In the genomic region with DNA sequence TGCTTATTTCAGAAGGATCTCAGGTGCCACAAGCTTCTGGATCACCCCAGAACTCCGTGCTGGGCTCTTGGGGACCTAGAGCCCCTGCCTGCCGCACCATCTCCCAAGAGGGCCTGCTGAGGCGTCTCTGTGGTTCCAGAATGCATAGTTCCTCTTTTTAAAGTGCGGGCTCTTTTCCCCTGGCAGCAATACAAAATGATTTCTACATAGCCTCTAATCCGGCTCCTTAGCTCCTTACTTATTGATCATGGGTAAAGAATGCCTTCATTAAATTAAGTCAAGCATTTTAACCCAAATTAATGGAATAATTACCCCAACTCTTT, we compare ENCODE assay signal across 21 cellular contexts.
DNase-seq lines count a peak whose midpoint lies in the region; ATAC-seq and TF ChIP-seq lines count a peak whose summit lies in the region.
"Had no signal": no experiment of that assay in that cellular context is flagged by ENCODE, and none has a peak within 500 bp of the region (broad histone marks: within the 10 kb centered on the region; RNA-seq: fewer than 3 reads in every experiment).

No MANE protein-coding gene starts in this region.

- H3K36me3 ChIP-seq in upper lobe of right lung = no peaks in the 10 kb centered on the region
- H3K36me3 ChIP-seq: brain microvascular endothelial cell had no signal

- no peak for DNase-seq in T-helper 2 cell treated with Interferon-gamma antibody and Interleukin-4, amounts not matched to agents 5 μg/mL and 100 μg/mL, for 36 hours (ENCODE audit: low spot score)
- DNase-seq in T-helper 2 cell (no peak), NAMALWA (ENCODE audit: low spot score) (peak; percentile 11), activated B cell treated with CpG ODN at 0.5 μM for 24 hours (no peak), upper lobe of right lung (no peak), pons (ENCODE audit: low spot score) (no peak)
- DNase-seq: 8988T; activated naive CD8-positive, alpha-beta T cell treated with anti-CD3 and anti-CD28 coated beads for 36 hours; activated T-cell treated with anti-CD3 and anti-CD28 coated beads, Interleukin-2, amount 50 U/mL, for 48 hours; brain microvascular endothelial cell; C1 segment of cervical spinal cord; GOT3; NCI-H69; testis had no signal

- peaks cover 6% of the 10 kb centered on the region for H3K4me1 ChIP-seq in upper lobe of right lung

- peaks cover 19% of the 10 kb centered on the region for H3K4me1 Mint-ChIP-seq in T-helper 2 cell treated with Interferon-gamma antibody and Interleukin-4, amounts not matched to agents 5 μg/mL and 100 μg/mL, for 36 hours (ENCODE audit: low read depth)
- peaks cover 20% of the 10 kb centered on the region for H3K4me1 Mint-ChIP-seq in activated B cell treated with CpG ODN at 0.5 μM for 24 hours
- H3K4me1 Mint-ChIP-seq: WTC11 had no signal

- no peak overlapping the region for H3K27ac ChIP-seq in upper lobe of right lung
- H3K27ac ChIP-seq: brain microvascular endothelial cell, KMS-11, testis had no signal

- H3K4me3 ChIP-seq in upper lobe of right lung = no peak overlapping the region
- H3K4me3 ChIP-seq: testis had no signal

- no peaks in the 10 kb centered on the region for H3K27me3 Mint-ChIP-seq in T-helper 2 cell treated with Interferon-gamma antibody and Interleukin-4, amounts not matched to agents 5 μg/mL and 100 μg/mL, for 36 hours (ENCODE audit: low read depth)
- peaks cover 33% of the 10 kb centered on the region for H3K27me3 Mint-ChIP-seq in activated B cell treated with CpG ODN at 0.5 μM for 24 hours
- H3K27me3 Mint-ChIP-seq: activated naive CD8-positive, alpha-beta T cell treated with anti-CD3 and anti-CD28 coated beads for 36 hours had no signal

- no peaks in the 10 kb centered on the region for H3K9me3 ChIP-seq in upper lobe of right lung
- H3K9me3 ChIP-seq: testis had no signal

- no peak overlapping the region for H3K4me3 Mint-ChIP-seq in T-helper 2 cell treated with Interferon-gamma antibody and Interleukin-4, amounts not matched to agents 5 μg/mL and 100 μg/mL, for 36 hours
- H3K4me3 Mint-ChIP-seq in activated B cell treated with CpG ODN at 0.5 μM for 24 hours = no peak overlapping the region
- H3K4me3 Mint-ChIP-seq: activated naive CD8-positive, alpha-beta T cell treated with anti-CD3 and anti-CD28 coated beads for 36 hours; mesothelial cell of epicardium; neural crest cell; WTC11 had no signal

- ATAC-seq in activated B cell treated with CpG ODN at 0.5 μM for 24 hours (ENCODE audit: low read depth) = peak; percentile 81
- peak; percentile 44 for ATAC-seq in upper lobe of right lung
- no peak for ATAC-seq in HG03095 (IDR thresholded peaks at IDR 0.05; ENCODE audit: unreplicated experiment)
- ATAC-seq in HG03108 (IDR thresholded peaks at IDR 0.05; ENCODE audit: unreplicated experiment) = no peak
- ATAC-seq: Panc1, WTC11 had no signal

- POLR2A ChIA-PET in activated B cell treated with CpG ODN at 0.5 μM for 24 hours (lab: Charles Lee) = interaction anchor here (0.9 kb wide), 1 partner anchor 193 kb away, joined by 7 read pairs; no protein-coding TSS in a partner anchor

- intact Hi-C loops in activated B cell treated with CpG ODN at 0.5 μM for 24 hours (cut with micrococcal nuclease) (loop anchor here (5.0 kb wide), 1 partner anchor 341 kb away; no protein-coding TSS in a partner anchor), upper lobe of right lung (cut with DNase I) (no loop called here)

- H3K9me3 Mint-ChIP-seq in T-helper 2 cell treated with Interferon-gamma antibody and Interleukin-4, amounts not matched to agents 5 μg/mL and 100 μg/mL, for 36 hours = no peaks in the 10 kb centered on the region
- no peaks in the 10 kb centered on the region for H3K9me3 Mint-ChIP-seq in activated B cell treated with CpG ODN at 0.5 μM for 24 hours
- H3K9me3 Mint-ChIP-seq: activated naive CD8-positive, alpha-beta T cell treated with anti-CD3 and anti-CD28 coated beads for 36 hours; mesothelial cell of epicardium; WTC11 had no signal

- CTCF ChIA-PET in activated B cell treated with CpG ODN at 0.5 μM for 24 hours (lab: Charles Lee) = interaction anchor here (2.0 kb wide), 1 partner anchor 191 kb away, joined by 4 read pairs; no protein-coding TSS in a partner anchor

- H3K27ac Mint-ChIP-seq in T-helper 2 cell treated with Interferon-gamma antibody and Interleukin-4, amounts not matched to agents 5 μg/mL and 100 μg/mL, for 36 hours = peak overlapping the region; percentile 41
- H3K27ac Mint-ChIP-seq in activated B cell treated with CpG ODN at 0.5 μM for 24 hours = no peak overlapping the region
- H3K27ac Mint-ChIP-seq: mesothelial cell of epicardium, WTC11 had no signal

- TF ChIP-seq CTCF in activated B cell treated with CpG ODN at 0.5 μM for 24 hours (IDR thresholded peaks at IDR 0.05) (no peak), upper lobe of right lung (IDR thresholded peaks at IDR 0.05) (no peak)

- H3K27me3 ChIP-seq in upper lobe of right lung = no peaks in the 10 kb centered on the region
- H3K27me3 ChIP-seq: brain microvascular endothelial cell, testis had no signal

- peaks cover 9% of the 10 kb centered on the region for H3K36me3 Mint-ChIP-seq in T-helper 2 cell treated with Interferon-gamma antibody and Interleukin-4, amounts not matched to agents 5 μg/mL and 100 μg/mL, for 36 hours (ENCODE audit: low read depth)
- no peaks in the 10 kb centered on the region for H3K36me3 Mint-ChIP-seq in activated B cell treated with CpG ODN at 0.5 μM for 24 hours (ENCODE audit: low read depth)
- H3K36me3 Mint-ChIP-seq: mesothelial cell of epicardium, WTC11 had no signal

Comparison
In these comparisons a context has a peak if more than half of its experiments do, and no peak if none do; other contexts are left out.
1. ATAC-seq: peak in activated B cell treated with CpG ODN at 0.5 μM for 24 hours (single experiment) and upper lobe of right lung (single experiment); none in HG03095 (single experiment) and HG03108 (single experiment).